8 cellular contexts compared by ENCODE assay signal in genomic region chr6:53359843-53360834, GRCh38. TPM values are rescaled to one million over a fixed set of nuclear protein-coding genes. Genes with fewer than 3 reads are reported as not detected.
DNase-seq lines count a peak whose midpoint lies in the region; ATAC-seq and TF ChIP-seq lines count a peak whose summit lies in the region.

No MANE protein-coding gene starts in this region.

- no peaks in the 10 kb centered on the region for H3K9me3 ChIP-seq in CD4-positive, alpha-beta T cell (ENCODE audit: control insufficient read depth, low read length)
- H3K9me3 ChIP-seq in esophagus squamous epithelium, result no peaks in the 10 kb centered on the region
- no peaks in the 10 kb centered on the region for H3K9me3 ChIP-seq in parathyroid adenoma (ENCODE audit: control insufficient read depth, low read length)

- intact Hi-C loops in CD4-positive, alpha-beta T cell (cut with DNase I, micrococcal nuclease), result loop anchor here in 1 of 2 experiments (2.0 to 10.0 kb wide), 2 partner anchors 69 to 375 kb away; no protein-coding TSS in a partner anchor
- intact Hi-C loops in esophagus squamous epithelium (cut with DNase I), result no loop called here

- H3K9ac ChIP-seq in parathyroid adenoma, result peak overlapping the region; percentile 8

- peak overlapping the region; percentile 93 for H3K27ac ChIP-seq in CD4-positive, alpha-beta T cell (ENCODE audit: low read depth, low read length)
- H3K27ac ChIP-seq in esophagus squamous epithelium (peak overlapping the region; percentile 90 to 97 (median 93)), parathyroid adenoma (peak overlapping the region; percentile 82)

- no peak for ATAC-seq in CD4-positive, alpha-beta T cell (ENCODE audit: poor library complexity)
- peak; percentile 0 for ATAC-seq in GM21825 (IDR thresholded peaks at IDR 0.05; ENCODE audit: unreplicated experiment)
- no peak for ATAC-seq in SK-N-SH treated with all-trans-retinoic acid at 6 μM for 48 hours

- CTCF ChIA-PET in CD4-positive, alpha-beta T cell (lab: Charles Lee), result interaction anchor here (0.7 to 1.4 kb wide), 4 partner anchors 11 to 125 kb away, joined by 3 to 6 read pairs (median 4); partner anchors contain the start of gene ELOVL5

- WGBS in esophagus squamous epithelium, 2 donors, result 20 to 22% methylated on average over 16 to 18 of the region's 18 CpGs

- TF ChIP-seq POLR2A in esophagus squamous epithelium (IDR thresholded peaks at IDR 0.05), result no peak

- peaks cover 41% of the 10 kb centered on the region for H3K4me1 Mint-ChIP-seq in CD4-positive, alpha-beta T cell (ENCODE audit: low read depth)

- H3K27me3 ChIP-seq in CD4-positive, alpha-beta T cell (ENCODE audit: control insufficient read depth, insufficient read depth, low read length), result no peaks in the 10 kb centered on the region
- no peaks in the 10 kb centered on the region for H3K27me3 ChIP-seq in esophagus squamous epithelium
- no peaks in the 10 kb centered on the region for H3K27me3 ChIP-seq in parathyroid adenoma (ENCODE audit: control insufficient read depth, insufficient read depth, low read length)

- peak overlapping the region; percentile 93 for H3K27ac Mint-ChIP-seq in CD4-positive, alpha-beta T cell

- H3K27me3 Mint-ChIP-seq in CD4-positive, alpha-beta T cell, result no peaks in the 10 kb centered on the region

- peak overlapping the region; percentile 52 to 74 (median 66) for H3K4me3 ChIP-seq in esophagus squamous epithelium
- peak overlapping the region; percentile 86 for H3K4me3 ChIP-seq in parathyroid adenoma (ENCODE audit: low read depth, low read length)

- DNase-seq in CD4-positive, alpha-beta T cell, result no peak
- DNase-seq in esophagus squamous epithelium (lab: John Stamatoyannopoulos, UW) (no peak), T1000 (lab: John Stamatoyannopoulos, UW) (no peak), HK-2 (ENCODE audit: unreplicated experiment) (no peak), NCI-H187 treated with DMSO at 0.1 percent for 48 hours (lab: John Stamatoyannopoulos, UW) (no peak)

- no peaks in the 10 kb centered on the region for H3K79me2 ChIP-seq in parathyroid adenoma

- peak overlapping the region; percentile 96 for H2AFZ ChIP-seq in parathyroid adenoma

- H3K36me3 ChIP-seq in esophagus squamous epithelium (no peaks in the 10 kb centered on the region), parathyroid adenoma (ENCODE audit: control insufficient read depth, insufficient read depth, low read length) (no peaks in the 10 kb centered on the region)

- peak overlapping the region; percentile 74 for H3K4me3 Mint-ChIP-seq in CD4-positive, alpha-beta T cell

- no peaks in the 10 kb centered on the region for H3K36me3 Mint-ChIP-seq in CD4-positive, alpha-beta T cell (ENCODE audit: low read depth)

- H3K4me1 ChIP-seq in esophagus squamous epithelium (peaks cover 5 to 56% (median 8%) of the 10 kb centered on the region in 3 donors), parathyroid adenoma (peaks cover 3% of the 10 kb centered on the region)

- no peaks in the 10 kb centered on the region for H3K9me3 Mint-ChIP-seq in CD4-positive, alpha-beta T cell

- H3K4me2 ChIP-seq in parathyroid adenoma (ENCODE audit: low read length), result peak overlapping the region; percentile 88

- no peak for TF ChIP-seq CTCF in CD4-positive, alpha-beta T cell (IDR thresholded peaks at IDR 0.05)
- peak in 1 of 6 experiments; percentile 4 for TF ChIP-seq CTCF in esophagus squamous epithelium (IDR thresholded peaks at IDR 0.05)
- TF ChIP-seq CTCF in parathyroid adenoma (IDR thresholded peaks at IDR 0.05), result no peak

- POLR2A ChIA-PET in CD4-positive, alpha-beta T cell (lab: Charles Lee), result interaction anchor here (0.6 to 2.9 kb wide), 15 partner anchors 12 to 188 kb away, joined by 3 to 61 read pairs (median 6); partner anchors contain the start of gene ELOVL5

TF ChIP-seq in SK-N-SH treated with all-trans-retinoic acid at 6 μM for 48 hours, 23 proteins besides CTCF, POLR2A, EP300 and RAD21:
- TF ChIP-seq SNAI2 (CRISPR knock-in tag; IDR thresholded peaks at IDR 0.05) (0 out of 2 replicates have a peak, but pooled peaks have one; percentile 88), ZNF565 (CRISPR knock-in tag; conservative IDR thresholded peaks at IDR 0.05; ENCODE audit: low read depth) (no peak), ISL1 (CRISPR knock-in tag; IDR thresholded peaks at IDR 0.05) (no peak)
- TF ChIP-seq, protein P1, sequence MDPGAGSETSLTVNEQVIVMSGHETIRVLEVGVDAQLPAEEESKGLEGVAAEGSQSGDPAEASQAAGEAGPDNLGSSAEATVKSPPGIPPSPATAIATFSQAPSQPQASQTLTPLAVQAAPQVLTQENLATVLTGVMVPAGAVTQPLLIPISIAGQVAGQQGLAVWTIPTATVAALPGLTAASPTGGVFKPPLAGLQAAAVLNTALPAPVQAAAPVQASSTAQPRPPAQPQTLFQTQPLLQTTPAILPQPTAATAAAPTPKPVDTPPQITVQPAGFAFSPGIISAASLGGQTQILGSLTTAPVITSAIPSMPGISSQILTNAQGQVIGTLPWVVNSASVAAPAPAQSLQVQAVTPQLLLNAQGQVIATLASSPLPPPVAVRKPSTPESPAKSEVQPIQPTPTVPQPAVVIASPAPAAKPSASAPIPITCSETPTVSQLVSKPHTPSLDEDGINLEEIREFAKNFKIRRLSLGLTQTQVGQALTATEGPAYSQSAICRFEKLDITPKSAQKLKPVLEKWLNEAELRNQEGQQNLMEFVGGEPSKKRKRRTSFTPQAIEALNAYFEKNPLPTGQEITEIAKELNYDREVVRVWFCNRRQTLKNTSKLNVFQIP (CRISPR knock-in tag; IDR thresholded peaks at IDR 0.05; ENCODE audit: borderline replicate concordance, low read depth), result no peak

RNA-seq across cellular contexts. Expression of gene ELOVL5, which starts 11.4 kb away (rescaled TPM):
- 10 to 100 TPM; 78.0 to 86.8 TPM for total RNA-seq in CD4-positive, alpha-beta T cell
- total RNA-seq in esophagus squamous epithelium, result 10 to 100 TPM; 12.4 to 50.0 (median 33.2) TPM
